In the genomic region with DNA sequence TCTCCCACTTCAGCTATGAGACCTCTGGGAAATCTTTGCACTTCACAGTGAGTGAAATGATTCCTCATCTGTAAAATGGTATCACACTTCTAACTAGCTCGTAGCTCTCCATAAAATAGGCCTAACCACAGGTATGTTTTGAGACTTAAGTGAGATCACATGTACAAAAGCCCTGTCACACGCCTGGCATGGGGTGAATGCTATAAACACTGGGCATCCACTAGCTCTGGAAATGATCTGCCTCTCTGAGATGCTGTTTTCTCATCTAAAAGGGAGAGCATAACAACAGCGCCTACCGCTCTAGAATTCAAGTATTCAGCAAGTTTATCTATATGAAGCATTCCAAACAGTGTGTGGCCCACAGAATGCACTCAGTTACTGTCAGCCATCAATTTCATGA, we compare ENCODE assay signal across 8 cellular contexts. TPM values are rescaled to one million over a fixed set of nuclear protein-coding genes. Genes with fewer than 3 reads are reported as not detected.
A peak's percentile ranks its signal among the peaks of the same experiment; 100 is the strongest.
DNase-seq lines count a peak whose midpoint lies in the region; ATAC-seq, FAIRE-seq and TF ChIP-seq lines count a peak whose summit lies in the region.

No MANE protein-coding gene starts in this region.

- H3K4me1 Mint-ChIP-seq in activated naive CD4-positive, alpha-beta T cell treated with anti-CD3 and anti-CD28 coated beads, Interleukin-2, amount 10 ng/mL, durations not matched to agents 7 days and 5 days: peaks cover 62% of the 10 kb centered on the region
- peaks cover 57% of the 10 kb centered on the region for H3K4me1 Mint-ChIP-seq in activated CD8-positive, alpha-beta T cell treated with anti-CD3 and anti-CD28 coated beads, Interleukin-2, amount 10 ng/mL, durations not matched to agents 7 days and 5 days (ENCODE audit: low read depth)

- intact Hi-C loops in HepG2 (cut with micrococcal nuclease; ENCODE audit: unreplicated experiment): loop anchor here (1.0 kb wide), 1 partner anchor 28 kb away; no protein-coding TSS in a partner anchor

- CTCF ChIA-PET in activated naive CD4-positive, alpha-beta T cell treated with anti-CD3 and anti-CD28 coated beads, Interleukin-2, amount 10 ng/mL, durations not matched to agents 7 days and 5 days (lab: Charles Lee): no interaction called here
- CTCF ChIA-PET in activated CD8-positive, alpha-beta T cell treated with anti-CD3 and anti-CD28 coated beads, Interleukin-2, amount 10 ng/mL, durations not matched to agents 7 days and 5 days (lab: Charles Lee): interaction anchor here (1.1 to 1.3 kb wide), 2 partner anchors 13 to 22 kb away, joined by 3 read pairs; no protein-coding TSS in a partner anchor
- CTCF ChIA-PET in HepG2 (lab: Yijun Ruan, JAX; ENCODE audit: low intra/inter-chr PET ratio, low total read pairs): no interaction called here

- in situ Hi-C loops in HepG2 (cut with HindIII; ENCODE audit: extremely low pct_ligation_motif_present, low pct_unique_long_range_greater_than_20kb): loop anchor here (5.0 kb wide), 1 partner anchor 36 kb away; no protein-coding TSS in a partner anchor

- H3K4me3 ChIP-seq in HepG2 (replicated peaks in 1 of 3; ENCODE audit: insufficient read depth in 1 of 3, low read depth in 2 of 3, low read length in 3 of 3): peak overlapping the region; percentile 85 to 94 (median 94); a peak in 4 of 6 replicates

- DNase-seq in activated naive CD4-positive, alpha-beta T cell treated with anti-CD3 and anti-CD28 coated beads, Interleukin-2, amount 10 ng/mL, durations not matched to agents 7 days and 5 days: no peak
- no peak for DNase-seq in activated naive CD4-positive, alpha-beta T cell (lab: John Stamatoyannopoulos, UW)
- DNase-seq in activated CD8-positive, alpha-beta T cell treated with anti-CD3 and anti-CD28 coated beads, Interleukin-2, amount 10 ng/mL, durations not matched to agents 7 days and 5 days: no peak
- DNase-seq in HepG2 (ENCODE audit: low spot score) (no peak), T-helper 9 cell (no peak)

- TF ChIP-seq EP300 in HepG2 (IDR thresholded peaks at IDR 0.05; ENCODE audit: low read depth in 2 of 2, low read length in 2 of 2): no peak
- TF ChIP-seq EP300 in HepG2 (CRISPR knock-in tag; IDR thresholded peaks at IDR 0.05; ENCODE audit: borderline replicate concordance): no peak

- no peaks in the 10 kb centered on the region for H3K27me3 Mint-ChIP-seq in activated naive CD4-positive, alpha-beta T cell treated with anti-CD3 and anti-CD28 coated beads, Interleukin-2, amount 10 ng/mL, durations not matched to agents 7 days and 5 days
- H3K27me3 Mint-ChIP-seq in activated CD8-positive, alpha-beta T cell treated with anti-CD3 and anti-CD28 coated beads, Interleukin-2, amount 10 ng/mL, durations not matched to agents 7 days and 5 days (ENCODE audit: low read depth): no peaks in the 10 kb centered on the region

- H3K36me3 ChIP-seq in HepG2 (replicated peaks in 1 of 2; ENCODE audit: control insufficient read depth in 1 of 2, insufficient read depth in 2 of 2, low read length in 2 of 2): peaks cover 5 to 7% of the 10 kb centered on the region in 2 experiments; a peak in 3 of 5 replicates

- BruUV-seq in HepG2 (replicated peaks; lab: Mats Ljungman, UMichigan): no TSS peak

- no peak for TF ChIP-seq RAD21 in HepG2 (CRISPR knock-in tag; IDR thresholded peaks at IDR 0.05)

- peak overlapping the region; percentile 97 for H3K9ac ChIP-seq in HepG2 (ENCODE audit: insufficient read depth, low read depth, low read length)

- no peak for TF ChIP-seq CTCF in HepG2 (CRISPR knock-in tag; IDR thresholded peaks at IDR 0.05)

- POLR2A ChIA-PET in activated CD8-positive, alpha-beta T cell treated with anti-CD3 and anti-CD28 coated beads, Interleukin-2, amount 10 ng/mL, durations not matched to agents 7 days and 5 days (lab: Charles Lee): no interaction called here
- POLR2A ChIA-PET in HepG2 (lab: Yijun Ruan, JAX): interaction anchor here (1.0 to 4.8 kb wide), 7 partner anchors 51 to 312 kb away, joined by 3 to 25 read pairs (median 3); partner anchors contain the start of genes BLVRB, C19orf47, PLD3 and PSMC4

- no peaks in the 10 kb centered on the region for H3K9me3 Mint-ChIP-seq in activated naive CD4-positive, alpha-beta T cell treated with anti-CD3 and anti-CD28 coated beads, Interleukin-2, amount 10 ng/mL, durations not matched to agents 7 days and 5 days
- no peaks in the 10 kb centered on the region for H3K9me3 Mint-ChIP-seq in activated CD8-positive, alpha-beta T cell treated with anti-CD3 and anti-CD28 coated beads, Interleukin-2, amount 10 ng/mL, durations not matched to agents 7 days and 5 days (ENCODE audit: insufficient read depth)

- peaks cover 73% of the 10 kb centered on the region for H3K4me1 ChIP-seq in HepG2 (ENCODE audit: insufficient read depth, low read length)

- H3K36me3 Mint-ChIP-seq in activated naive CD4-positive, alpha-beta T cell treated with anti-CD3 and anti-CD28 coated beads, Interleukin-2, amount 10 ng/mL, durations not matched to agents 7 days and 5 days: peaks cover 6% of the 10 kb centered on the region
- H3K36me3 Mint-ChIP-seq in activated CD8-positive, alpha-beta T cell treated with anti-CD3 and anti-CD28 coated beads, Interleukin-2, amount 10 ng/mL, durations not matched to agents 7 days and 5 days (ENCODE audit: low read depth): peaks cover 6% of the 10 kb centered on the region

- H3K27ac ChIP-seq in HepG2 (ENCODE audit: extremely low read length, insufficient read depth, low read length): peak overlapping the region; percentile 83
- H3K27ac ChIP-seq in temporal lobe (ENCODE audit: low read depth, low read length): peak overlapping the region; percentile 87

- H3K27me3 ChIP-seq in HepG2 (ENCODE audit: control insufficient read depth in 1 of 2, insufficient read depth in 2 of 2, low read length in 2 of 2): no peaks in the 10 kb centered on the region; a peak in 1 of 5 replicates

- no peak for FAIRE-seq in HepG2 (lab: Jason Lieb, UNC)

- H4K20me1 ChIP-seq in HepG2 (ENCODE audit: insufficient read depth, low read length): peaks cover 39% of the 10 kb centered on the region

- TF ChIP-seq POLR2A in HepG2 (IDR thresholded peaks at IDR 0.05; ENCODE audit: insufficient read depth in 1 of 2, low read depth in 2 of 2, low read length in 2 of 2): no peak

- peak overlapping the region; percentile 84 for H3K4me3 Mint-ChIP-seq in activated naive CD4-positive, alpha-beta T cell treated with anti-CD3 and anti-CD28 coated beads, Interleukin-2, amount 10 ng/mL, durations not matched to agents 7 days and 5 days
- peak overlapping the region; percentile 89 for H3K4me3 Mint-ChIP-seq in activated CD8-positive, alpha-beta T cell treated with anti-CD3 and anti-CD28 coated beads, Interleukin-2, amount 10 ng/mL, durations not matched to agents 7 days and 5 days

- H3K4me2 ChIP-seq in HepG2 (ENCODE audit: low read depth, low read length): peak overlapping the region; percentile 80

- WGBS in HepG2 (ENCODE audit: low lambda C conversion rate): 93% methylated on average over 4 of the region's 4 CpGs

- H3K27ac Mint-ChIP-seq in activated naive CD4-positive, alpha-beta T cell treated with anti-CD3 and anti-CD28 coated beads, Interleukin-2, amount 10 ng/mL, durations not matched to agents 7 days and 5 days: no peak overlapping the region
- peak overlapping the region; percentile 94 for H3K27ac Mint-ChIP-seq in activated CD8-positive, alpha-beta T cell treated with anti-CD3 and anti-CD28 coated beads, Interleukin-2, amount 10 ng/mL, durations not matched to agents 7 days and 5 days

- no peaks in the 10 kb centered on the region for H3K9me3 ChIP-seq in HepG2 (ENCODE audit: low read length)

- H2AFZ ChIP-seq in HepG2 (ENCODE audit: low read length): no peak overlapping the region

- H3K79me2 ChIP-seq in HepG2 (ENCODE audit: insufficient read depth, low read length): peaks cover 67% of the 10 kb centered on the region

- no peak for ATAC-seq in activated CD8-positive, alpha-beta T cell treated with anti-CD3 and anti-CD28 coated beads, Interleukin-2, amount 10 ng/mL, durations not matched to agents 7 days and 5 days
- ATAC-seq in HepG2: no peak
- ATAC-seq in GM21447 (IDR thresholded peaks at IDR 0.05; ENCODE audit: unreplicated experiment): no peak
- ATAC-seq in GM18873 (IDR thresholded peaks at IDR 0.05; ENCODE audit: low FRiP score, unreplicated experiment): no peak

RNA-seq across cellular contexts. Expression of gene AKT2, which starts 2.2 kb away (rescaled TPM):
- 100 to 1,000 TPM; 137 to 139 TPM for total RNA-seq in activated CD8-positive, alpha-beta T cell treated with anti-CD3 and anti-CD28 coated beads, Interleukin-2, amount 10 ng/mL, durations not matched to agents 7 days and 5 days
- total RNA-seq in HepG2 (2016; rRNA removed; fragmentation: Illumina TruSeq; extraction: Trizol) (82.1 and 82.7 TPM in 2 replicates), temporal lobe (36.9 TPM)
- total RNA-seq in HepG2 (2016; cell fraction: cytosol; rRNA removed; fragmentation: Illumina TruSeq; extraction: Trizol; ENCODE audit: low read depth): 42.1 and 44.9 TPM in 2 replicates
- 70.8 and 81.6 TPM in 2 replicates for total RNA-seq in HepG2 (2016; cell fraction: insoluble cytoplasmic fraction; rRNA removed; fragmentation: Illumina TruSeq; extraction: Trizol)
- 96.0 and 104 TPM in 2 replicates for total RNA-seq in HepG2 (2016; cell fraction: membrane; rRNA removed; fragmentation: Illumina TruSeq; extraction: Trizol)
- total RNA-seq in HepG2 (2016; cell fraction: nucleus; rRNA removed; fragmentation: Illumina TruSeq; extraction: Trizol): 55.8 and 67.9 TPM in 2 replicates
- polyA plus RNA-seq in HepG2 (2011; rRNA removed): 173 and 182 TPM in 2 replicates
- polyA plus RNA-seq in HepG2 (2011; cell fraction: cytosol; rRNA removed): 88.4 and 94.7 TPM in 2 replicates
- 432 and 533 TPM in 2 replicates for polyA plus RNA-seq in HepG2 (2011; cell fraction: nucleus; rRNA removed)
- 72.7 and 74.6 TPM in 2 replicates for polyA plus RNA-seq in HepG2 (2012)
- polyA plus RNA-seq in HepG2 (2016; cell fraction: cytosol; fragmentation: Illumina TruSeq; extraction: Trizol; ENCODE audit: low read depth): 39.5 and 46.3 TPM in 2 replicates
- 92.6 and 106 TPM in 2 replicates for polyA plus RNA-seq in HepG2 (2016; cell fraction: insoluble cytoplasmic fraction; fragmentation: Illumina TruSeq; extraction: Trizol; ENCODE audit: low read depth)
- polyA plus RNA-seq in HepG2 (2016; cell fraction: membrane; fragmentation: Illumina TruSeq; extraction: Trizol; ENCODE audit: low read depth): 95.0 and 114 TPM in 2 replicates
- polyA plus RNA-seq in HepG2 (2016; cell fraction: nucleus; fragmentation: Illumina TruSeq; extraction: Trizol; ENCODE audit: insufficient read depth, low read depth): 169 and 178 TPM in 2 replicates
- polyA minus RNA-seq in HepG2 (2011; rRNA and poly(A)+ RNA removed; ENCODE audit: low replicate concordance): 115 and 187 TPM in 2 replicates
- 55.0 and 56.5 TPM in 2 replicates for polyA minus RNA-seq in HepG2 (2011; cell fraction: cytosol; rRNA and poly(A)+ RNA removed)
- 77.1 and 89.5 TPM in 2 replicates for polyA minus RNA-seq in HepG2 (2011; cell fraction: nucleus; rRNA and poly(A)+ RNA removed)

RNA-seq across cellular contexts. Expression of gene CCNP, which starts 56.4 kb away (rescaled TPM):
- under 1 TPM; 0.39 to 0.68 TPM for total RNA-seq in activated CD8-positive, alpha-beta T cell treated with anti-CD3 and anti-CD28 coated beads, Interleukin-2, amount 10 ng/mL, durations not matched to agents 7 days and 5 days
- total RNA-seq in HepG2 (2016; rRNA removed; fragmentation: Illumina TruSeq; extraction: Trizol) (0.66 and 1.1 TPM in 2 replicates), temporal lobe (0.49 TPM)
- total RNA-seq in HepG2 (2016; cell fraction: cytosol; rRNA removed; fragmentation: Illumina TruSeq; extraction: Trizol; ENCODE audit: low read depth): 0.20 and 0.35 TPM in 2 replicates
- 0.85 and 1.1 TPM in 2 replicates for total RNA-seq in HepG2 (2016; cell fraction: insoluble cytoplasmic fraction; rRNA removed; fragmentation: Illumina TruSeq; extraction: Trizol)
- total RNA-seq in HepG2 (2016; cell fraction: membrane; rRNA removed; fragmentation: Illumina TruSeq; extraction: Trizol): 0.74 and 0.79 TPM in 2 replicates
- total RNA-seq in HepG2 (2016; cell fraction: nucleus; rRNA removed; fragmentation: Illumina TruSeq; extraction: Trizol): 0.69 and 0.96 TPM in 2 replicates
- 1.8 and 2.8 TPM in 2 replicates for polyA plus RNA-seq in HepG2 (2011; rRNA removed)
- polyA plus RNA-seq in HepG2 (2011; cell fraction: cytosol; rRNA removed): 1.7 and 2.0 TPM in 2 replicates
- 7.9 and 8.4 TPM in 2 replicates for polyA plus RNA-seq in HepG2 (2011; cell fraction: nucleus; rRNA removed)
- polyA plus RNA-seq in HepG2 (2012): 2.0 and 2.9 TPM in 2 replicates
- polyA plus RNA-seq in HepG2 (2016; cell fraction: cytosol; fragmentation: Illumina TruSeq; extraction: Trizol; ENCODE audit: low read depth): 0.25 and 0.58 TPM in 2 replicates
- 1.0 and 1.2 TPM in 2 replicates for polyA plus RNA-seq in HepG2 (2016; cell fraction: insoluble cytoplasmic fraction; fragmentation: Illumina TruSeq; extraction: Trizol; ENCODE audit: low read depth)
- 0.49 and 0.52 TPM in 2 replicates for polyA plus RNA-seq in HepG2 (2016; cell fraction: membrane; fragmentation: Illumina TruSeq; extraction: Trizol; ENCODE audit: low read depth)
- 2.3 and 2.8 TPM in 2 replicates for polyA plus RNA-seq in HepG2 (2016; cell fraction: nucleus; fragmentation: Illumina TruSeq; extraction: Trizol; ENCODE audit: insufficient read depth, low read depth)
- polyA minus RNA-seq in HepG2 (2011; rRNA and poly(A)+ RNA removed; ENCODE audit: low replicate concordance): 0.07 and 2.4 TPM in 2 replicates
- polyA minus RNA-seq in HepG2 (2011; cell fraction: cytosol; rRNA and poly(A)+ RNA removed): 0.79 and 1.1 TPM in 2 replicates
- polyA minus RNA-seq in HepG2 (2011; cell fraction: nucleus; rRNA and poly(A)+ RNA removed): 0.90 and 1.2 TPM in 2 replicates
